In the genomic region with DNA sequence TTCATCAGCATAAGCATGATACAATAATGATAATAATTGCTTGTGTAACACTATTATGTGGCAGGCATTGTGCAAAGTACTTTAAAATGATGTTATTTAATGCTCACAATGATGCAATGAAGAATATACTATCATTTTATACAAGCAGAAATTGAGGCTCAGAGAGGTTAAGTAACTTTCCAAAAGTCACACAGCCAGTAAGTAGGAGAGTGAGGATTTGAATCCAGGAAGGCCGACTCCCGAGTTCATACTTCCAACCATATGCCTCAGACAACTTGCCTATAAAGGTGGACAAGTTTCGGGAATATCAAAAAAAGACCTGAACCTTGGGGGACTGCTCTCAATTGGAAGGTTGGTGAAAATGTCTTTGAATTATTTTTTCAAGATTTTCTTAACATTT, we compare ENCODE assay signal across 23 cellular contexts. TPM values are rescaled to one million over a fixed set of nuclear protein-coding genes. Genes with fewer than 3 reads are reported as not detected.
"Had no signal": no experiment of that assay in that cellular context is flagged by ENCODE, and none has a peak within 500 bp of the region (broad histone marks: within the 10 kb centered on the region; RNA-seq: fewer than 3 reads in every experiment).

No MANE protein-coding gene starts in this region.

- H3K27ac ChIP-seq: lower lobe of right lung, testis had no signal

- H2AFZ ChIP-seq: hepatocyte had no signal

- H3K4me1 ChIP-seq: pancreas, testis had no signal

- H3K9me3 ChIP-seq: gastrocnemius medialis, lower lobe of right lung, pancreas, sigmoid colon, spleen, testis, tibial artery, upper lobe of left lung had no signal

- DNase-seq: cerebellar nuclear complex; cortex of kidney; effector CD4-positive, alpha-beta T cell; foreskin fibroblast; gastrocnemius medialis; left colon; left ventricle myocardium superior; lower lobe of right lung; naive thymus-derived CD8-positive, alpha-beta T cell; occipital lobe; pancreas; sigmoid colon; spleen; stimulated activated CD4-positive, alpha-beta T cell treated with anti-CD3 and anti-CD28 coated beads, Interleukin-4, amount 100 ng/mL, for 4 hours; stimulated activated naive CD8-positive, alpha-beta T cell treated with anti-CD3 and anti-CD28 coated beads, Interleukin-15, Interleukin-2, amounts not matched to agents 100 U/mL and 50 U/mL, for 24 hours; substantia nigra; testis; tibial artery; upper lobe of left lung had no signal

- FAIRE-seq: islet of Langerhans, pancreas, urothelium cell line had no signal

- ATAC-seq: gastrocnemius medialis; naive thymus-derived CD8-positive, alpha-beta T cell; stimulated activated memory B cell treated with anti-CD40 and anti-IgM and Interleukin-4, amounts not matched to agents 10 μg/mL and 1 μg/mL and 100 μg/mL, for 72 hours; stimulated activated naive CD8-positive, alpha-beta T cell treated with anti-CD3 and anti-CD28 coated beads, Interleukin-15, Interleukin-2, amounts not matched to agents 100 U/mL and 50 U/mL, for 24 hours had no signal

- H3K9me3 Mint-ChIP-seq: naive thymus-derived CD8-positive, alpha-beta T cell; stimulated activated memory B cell treated with anti-CD40 and anti-IgM and Interleukin-4, amounts not matched to agents 10 μg/mL and 1 μg/mL and 100 μg/mL, for 72 hours had no signal

- H3K27ac Mint-ChIP-seq: naive thymus-derived CD8-positive, alpha-beta T cell; stimulated activated memory B cell treated with anti-CD40 and anti-IgM and Interleukin-4, amounts not matched to agents 10 μg/mL and 1 μg/mL and 100 μg/mL, for 72 hours had no signal

- H3K27me3 ChIP-seq: gastrocnemius medialis, hepatocyte, pancreas, sigmoid colon, spleen, testis, tibial artery, upper lobe of left lung had no signal

- H3K4me3 Mint-ChIP-seq: naive thymus-derived CD8-positive, alpha-beta T cell; stimulated activated memory B cell treated with anti-CD40 and anti-IgM and Interleukin-4, amounts not matched to agents 10 μg/mL and 1 μg/mL and 100 μg/mL, for 72 hours had no signal

- H3K4me2 ChIP-seq: hepatocyte had no signal

- H3K36me3 Mint-ChIP-seq: naive thymus-derived CD8-positive, alpha-beta T cell; stimulated activated memory B cell treated with anti-CD40 and anti-IgM and Interleukin-4, amounts not matched to agents 10 μg/mL and 1 μg/mL and 100 μg/mL, for 72 hours had no signal

- H3K4me1 Mint-ChIP-seq: naive thymus-derived CD8-positive, alpha-beta T cell; stimulated activated memory B cell treated with anti-CD40 and anti-IgM and Interleukin-4, amounts not matched to agents 10 μg/mL and 1 μg/mL and 100 μg/mL, for 72 hours had no signal

- H3K27me3 Mint-ChIP-seq: naive thymus-derived CD8-positive, alpha-beta T cell; stimulated activated memory B cell treated with anti-CD40 and anti-IgM and Interleukin-4, amounts not matched to agents 10 μg/mL and 1 μg/mL and 100 μg/mL, for 72 hours had no signal

- H3K36me3 ChIP-seq: gastrocnemius medialis, lower lobe of right lung, pancreas, sigmoid colon, spleen, tibial artery, upper lobe of left lung had no signal

- H3K4me3 ChIP-seq: gastrocnemius medialis, hepatocyte, lower lobe of right lung, pancreas, sigmoid colon, spleen, testis, tibial artery, upper lobe of left lung had no signal

RNA-seq across cellular contexts. Expression of a gene that starts 19.9 kb away (rescaled TPM):
- total RNA-seq: naive thymus-derived CD8-positive, alpha-beta T cell had no signal
